14 cellular contexts compared by ENCODE assay signal in genomic region chr18:46387426-46388131, GRCh38.
A peak's percentile ranks its signal among the peaks of the same experiment; 100 is the strongest.
DNase-seq lines count a peak whose midpoint lies in the region; ATAC-seq, FAIRE-seq and TF ChIP-seq lines count a peak whose summit lies in the region.
"Had no signal": no experiment of that assay in that cellular context is flagged by ENCODE, and none has a peak within 500 bp of the region (broad histone marks: within the 10 kb centered on the region; RNA-seq: fewer than 3 reads in every experiment).

No MANE protein-coding gene starts in this region.

- no peaks in the 10 kb centered on the region for H3K79me2 ChIP-seq in SK-N-SH (ENCODE audit: insufficient read depth)

- peak; percentile 93 for ATAC-seq in foreskin keratinocyte
- no peak for ATAC-seq in GM21515 (IDR thresholded peaks at IDR 0.05; ENCODE audit: unreplicated experiment)
- ATAC-seq: WTC11 had no signal

- no peak overlapping the region for H3K4me3 Mint-ChIP-seq in progenitor cell of endocrine pancreas (ENCODE audit: low read depth)
- H3K4me3 Mint-ChIP-seq: activated T-cell treated with anti-CD3 and anti-CD28 coated beads, Interleukin-2, amount 50 U/mL, for 24 hours; type B pancreatic cell; WTC11 had no signal

- no peaks in the 10 kb centered on the region for H3K36me3 ChIP-seq in SK-N-SH (replicated peaks in 1 of 2; ENCODE audit: control insufficient read depth in 1 of 2, insufficient read depth in 2 of 2, low read length in 1 of 2)

- no peaks in the 10 kb centered on the region for H3K9me2 ChIP-seq in SK-N-SH

- no peak for TF ChIP-seq EP300 in SK-N-SH (IDR thresholded peaks at IDR 0.05; ENCODE audit: borderline replicate concordance in 1 of 2, low read depth in 1 of 2, low read length in 1 of 2)

- POLR2A ChIA-PET in SK-N-SH (lab: Yijun Ruan, JAX), result interaction anchor here (0.6 to 1.5 kb wide), 3 partner anchors 17 to 53 kb away, joined by 3 to 5 read pairs (median 4); no protein-coding TSS in a partner anchor

- TF ChIP-seq RAD21 in SK-N-SH (IDR thresholded peaks at IDR 0.05; ENCODE audit: low read length), result no peak

- CTCF ChIA-PET in SK-N-SH (lab: Yijun Ruan, JAX), result interaction anchor here (0.9 to 2.8 kb wide), 6 partner anchors 9 to 723 kb away, joined by 3 to 20 read pairs (median 4); no protein-coding TSS in a partner anchor

- H2AFZ ChIP-seq in SK-N-SH (ENCODE audit: low read depth), result no peak overlapping the region

- H3F3A ChIP-seq in SK-N-SH (replicated peaks; ENCODE audit: insufficient read depth), result no peaks in the 10 kb centered on the region

- no peaks in the 10 kb centered on the region for H3K9me3 Mint-ChIP-seq in progenitor cell of endocrine pancreas (ENCODE audit: low read depth)
- H3K9me3 Mint-ChIP-seq: activated T-cell treated with anti-CD3 and anti-CD28 coated beads, Interleukin-2, amount 50 U/mL, for 24 hours; type B pancreatic cell; WTC11 had no signal

- H3K27ac Mint-ChIP-seq in progenitor cell of endocrine pancreas, result peak overlapping the region; percentile 15
- H3K27ac Mint-ChIP-seq: activated T-cell treated with anti-CD3 and anti-CD28 coated beads, Interleukin-2, amount 50 U/mL, for 24 hours; type B pancreatic cell; WTC11 had no signal

- H3K36me3 Mint-ChIP-seq in progenitor cell of endocrine pancreas (ENCODE audit: insufficient read depth), result no peaks in the 10 kb centered on the region
- H3K36me3 Mint-ChIP-seq: WTC11 had no signal

- H3K9ac ChIP-seq in SK-N-SH, result no peak overlapping the region
- H3K9ac ChIP-seq: BLaER1 had no signal

- H3K4me1 ChIP-seq in SK-N-SH (ENCODE audit: control insufficient read depth in 1 of 2, insufficient read depth in 2 of 2, low read depth in 1 of 2, low read length in 1 of 2) (peaks cover 0 to 30% of the 10 kb centered on the region in 2 experiments; a peak in 1 of 4 replicates), foreskin keratinocyte (peaks cover 23% of the 10 kb centered on the region)

- FAIRE-seq in urothelium cell line (lab: Jason Lieb, UNC), result no peak

- WGBS in SK-N-SH (ENCODE audit: low lambda C conversion rate), result 44% methylated on average over 5 of the region's 9 CpGs

- no peak overlapping the region for H3K4me2 ChIP-seq in SK-N-SH
- H3K4me2 ChIP-seq: BLaER1 had no signal

- H3K27ac ChIP-seq in SK-N-SH (ENCODE audit: low read depth in 2 of 2, low read length in 1 of 2) (peak overlapping the region in 1 of 2 experiments; percentile 13; a peak in 1 of 4 replicates), foreskin keratinocyte (peak overlapping the region; percentile 22)
- H3K27ac ChIP-seq: BLaER1 had no signal

- H3K4me1 Mint-ChIP-seq in progenitor cell of endocrine pancreas (ENCODE audit: low read depth), result peaks cover 1% of the 10 kb centered on the region

- no peaks in the 10 kb centered on the region for H3K27me3 Mint-ChIP-seq in progenitor cell of endocrine pancreas
- H3K27me3 Mint-ChIP-seq: activated T-cell treated with anti-CD3 and anti-CD28 coated beads, Interleukin-2, amount 50 U/mL, for 24 hours; type B pancreatic cell had no signal

- H3K4me3 ChIP-seq in SK-N-SH (ENCODE audit: low read depth in 2 of 2, low read length in 1 of 2), result no peak overlapping the region
- H3K4me3 ChIP-seq: BLaER1 had no signal

- DNase-seq in DMS53 treated with DMSO at 0.1 percent for 48 hours (lab: John Stamatoyannopoulos, UW; ENCODE audit: unreplicated experiment) (peak; percentile 23), SK-N-SH (peak; percentile 38), foreskin keratinocyte (peak; percentile 86 to 91), progenitor cell of endocrine pancreas (ENCODE audit: low spot score, unreplicated experiment) (no peak), NCI-H526 (lab: John Stamatoyannopoulos, UW) (no peak), H4 (ENCODE audit: low spot score) (no peak), urothelium cell line (ENCODE audit: low spot score) (no peak)
- DNase-seq: activated T-cell treated with anti-CD3 and anti-CD28 coated beads, Interleukin-2, amount 50 U/mL, for 24 hours; NCI-H226; SIG-M5 had no signal

- H3K9me3 ChIP-seq in SK-N-SH, result no peaks in the 10 kb centered on the region
- H3K9me3 ChIP-seq: BLaER1 had no signal

- TF ChIP-seq CTCF in SK-N-SH (IDR thresholded peaks at IDR 0.05) (no peak), foreskin keratinocyte (conservative IDR thresholded peaks at IDR 0.05) (peak; percentile 26), progenitor cell of endocrine pancreas (IDR thresholded peaks at IDR 0.05; ENCODE audit: unreplicated experiment) (no peak)

- no peaks in the 10 kb centered on the region for H3K27me3 ChIP-seq in SK-N-SH (ENCODE audit: insufficient read depth)
- no peaks in the 10 kb centered on the region for H3K27me3 ChIP-seq in foreskin keratinocyte
- H3K27me3 ChIP-seq: BLaER1 had no signal

- H4K20me1 ChIP-seq in SK-N-SH (ENCODE audit: insufficient read depth), result 0 out of 2 replicates have a peak, but pooled peaks cover 3% of the 10 kb centered on the region

TF ChIP-seq in SK-N-SH, 30 proteins besides CTCF, POLR2A, EP300 and RAD21:
- TF ChIP-seq SMC3 (IDR thresholded peaks at IDR 0.05; ENCODE audit: low read depth, low read length) (no peak), GABPA (IDR thresholded peaks at IDR 0.05; ENCODE audit: low read depth) (no peak), MXI1 (IDR thresholded peaks at IDR 0.05; ENCODE audit: low read depth, low read length) (no peak), FOXM1 (IDR thresholded peaks at IDR 0.05; ENCODE audit: low read depth) (no peak), FOXJ3 (CRISPR knock-in tag; IDR thresholded peaks at IDR 0.05) (no peak), TEAD4 (IDR thresholded peaks at IDR 0.05; ENCODE audit: borderline replicate concordance, insufficient read depth) (no peak)

Comparison
In these comparisons a context has a peak if more than half of its experiments do, and no peak if none do; other contexts are left out.
1. DNase-seq: peak in DMS53 treated with DMSO at 0.1 percent for 48 hours (single experiment), SK-N-SH (single experiment) and foreskin keratinocyte (2 of 2); none in progenitor cell of endocrine pancreas (single experiment), NCI-H526 (0 of 2), H4 (single experiment) and urothelium cell line (single experiment).